Comparison of ENCODE assay signal across 1 cellular context in genomic region chr2:86053166-86053565, GRCh38.
TF ChIP-seq lines count a peak whose summit lies in the region.

No MANE protein-coding gene starts in this region.

TF ChIP-seq in HepG2, 621 proteins besides CTCF, POLR2A, EP300 and RAD21:
- TF ChIP-seq ZNF639 (CRISPR knock-in tag; conservative IDR thresholded peaks at IDR 0.05) (no peak), IKZF4 (CRISPR knock-in tag; IDR thresholded peaks at IDR 0.05; ENCODE audit: borderline replicate concordance, low read depth, not compliant biosample characterization) (no peak), ZNF256 (CRISPR knock-in tag; conservative IDR thresholded peaks at IDR 0.05) (no peak), SETDB1 (CRISPR knock-in tag; IDR thresholded peaks at IDR 0.05; ENCODE audit: borderline replicate concordance) (no peak), ZNF784 (CRISPR knock-in tag; IDR thresholded peaks at IDR 0.05; ENCODE audit: borderline replicate concordance) (no peak), ZMAT5 (CRISPR knock-in tag; IDR thresholded peaks at IDR 0.05; ENCODE audit: borderline replicate concordance, low read depth) (no peak), BCL3 (CRISPR knock-in tag; IDR thresholded peaks at IDR 0.05) (no peak), TGIF2 (CRISPR knock-in tag; IDR thresholded peaks at IDR 0.05) (no peak), ZFP37 (CRISPR knock-in tag; IDR thresholded peaks at IDR 0.05; ENCODE audit: borderline replicate concordance) (no peak), ZNF230 (CRISPR knock-in tag; IDR thresholded peaks at IDR 0.05) (no peak), ETS1 (CRISPR knock-in tag; IDR thresholded peaks at IDR 0.05) (no peak)
